Comparison of ENCODE assay signal across 10 cellular contexts in the genomic region with DNA sequence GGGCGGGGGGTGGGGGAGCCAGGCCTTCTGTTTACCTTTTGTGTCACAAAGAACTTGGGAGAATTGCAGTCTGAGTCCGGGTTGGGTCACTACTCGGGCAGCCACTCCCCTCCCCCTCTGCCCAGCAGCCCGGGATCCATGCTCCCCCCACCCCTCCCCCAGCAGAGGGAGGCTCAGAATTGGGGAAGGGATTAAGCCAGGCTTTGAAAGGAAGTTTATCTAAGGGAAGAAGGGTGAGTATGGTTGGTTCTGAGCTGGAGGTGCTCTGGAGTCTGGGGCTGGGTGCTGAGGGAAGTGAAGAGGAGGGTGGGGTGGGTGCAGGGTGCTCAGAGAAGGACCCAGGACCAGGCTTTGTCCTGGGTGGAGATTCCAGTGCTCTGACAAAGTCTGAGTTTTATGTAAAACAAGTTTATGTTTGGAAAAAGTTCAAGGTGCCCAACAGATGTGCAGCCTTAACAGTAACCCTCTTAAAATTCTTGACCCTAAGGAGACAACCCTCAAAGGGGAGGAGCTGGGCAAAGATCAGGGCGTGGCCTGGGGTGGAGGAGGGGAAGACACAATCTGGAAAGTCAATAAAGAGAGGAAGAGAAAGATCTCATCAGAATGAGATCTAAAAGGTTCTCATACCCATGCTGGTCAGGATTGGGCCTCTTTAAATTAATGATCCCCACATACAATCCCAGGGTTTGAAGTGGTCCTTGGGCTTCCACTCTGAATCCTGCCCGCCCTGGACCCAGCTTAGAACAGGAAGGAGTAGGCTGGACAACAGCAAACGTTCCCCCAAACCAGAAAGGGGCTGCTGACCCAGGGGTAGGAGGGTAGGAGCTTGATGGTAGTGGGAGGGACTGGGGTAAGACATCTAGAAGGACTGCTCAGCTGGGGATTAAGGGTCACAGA. TPM values are rescaled to one million over a fixed set of nuclear protein-coding genes. Genes with fewer than 3 reads are reported as not detected.
A peak's percentile ranks its signal among the peaks of the same experiment; 100 is the strongest.
DNase-seq lines count a peak whose midpoint lies in the region; TF ChIP-seq lines count a peak whose summit lies in the region.
"Had no signal": no experiment of that assay in that cellular context is flagged by ENCODE, and none has a peak within 500 bp of the region (broad histone marks: within the 10 kb centered on the region; RNA-seq: fewer than 3 reads in every experiment).

No MANE protein-coding gene starts in this region.

- H3K9me2 ChIP-seq in hepatocyte (replicated peaks; ENCODE audit: insufficient read depth): no peaks in the 10 kb centered on the region

- peak overlapping the region; percentile 54 for H3K27ac Mint-ChIP-seq in MCF 10A (ENCODE audit: low read depth, unreplicated experiment)

- H3K9ac ChIP-seq in mammary epithelial cell (ENCODE audit: insufficient read depth, low read length): no peak overlapping the region

- TF ChIP-seq POLR2A in transverse colon (IDR thresholded peaks at IDR 0.05): no peak

- no peak for TF ChIP-seq EP300 in transverse colon (IDR thresholded peaks at IDR 0.05; ENCODE audit: low read depth)

- H3K4me2 ChIP-seq in mammary epithelial cell (ENCODE audit: insufficient read depth, low read depth, low read length) (no peak overlapping the region), hepatocyte (peak overlapping the region; percentile 39)

- H3K27me3 Mint-ChIP-seq in MCF 10A (ENCODE audit: insufficient read depth, unreplicated experiment): no peaks in the 10 kb centered on the region

- H3K36me3 Mint-ChIP-seq in MCF 10A (ENCODE audit: insufficient read depth, unreplicated experiment): peaks cover 15% of the 10 kb centered on the region

- H2AFZ ChIP-seq in mammary epithelial cell (ENCODE audit: low read depth, low read length) (no peak overlapping the region), hepatocyte (no peak overlapping the region)

- H3K4me3 Mint-ChIP-seq in MCF 10A (ENCODE audit: unreplicated experiment): peak overlapping the region; percentile 15

- H3K79me2 ChIP-seq in mammary epithelial cell (ENCODE audit: insufficient read depth, low read length) (no peaks in the 10 kb centered on the region), hepatocyte (peaks cover 85% of the 10 kb centered on the region)

- no peaks in the 10 kb centered on the region for H3K27me3 ChIP-seq in mammary epithelial cell (ENCODE audit: insufficient read depth, low read length)
- no peaks in the 10 kb centered on the region for H3K27me3 ChIP-seq in SJSA1 (replicated peaks)
- H3K27me3 ChIP-seq in hepatocyte: no peaks in the 10 kb centered on the region
- no peaks in the 10 kb centered on the region for H3K27me3 ChIP-seq in transverse colon
- H3K27me3 ChIP-seq: pancreas had no signal

- intact Hi-C loops in MCF 10A (cut with micrococcal nuclease): no loop called here
- intact Hi-C loops in mammary epithelial cell (cut with micrococcal nuclease): no loop called here
- intact Hi-C loops in transverse colon (cut with DNase I; ENCODE audit: low total_unique reads): no loop called here

- dilution Hi-C loops in mammary epithelial cell (cut with HindIII; ENCODE audit: low sequenced_read_pairs): no loop called here

- H3K4me1 Mint-ChIP-seq in MCF 10A (ENCODE audit: insufficient read depth, unreplicated experiment): peaks cover 37% of the 10 kb centered on the region

- no peaks in the 10 kb centered on the region for H3K36me3 ChIP-seq in mammary epithelial cell (ENCODE audit: insufficient read depth, low read length)
- H3K36me3 ChIP-seq in SJSA1: peaks cover 40% of the 10 kb centered on the region
- no peaks in the 10 kb centered on the region for H3K36me3 ChIP-seq in hepatocyte (replicated peaks; ENCODE audit: insufficient read depth, low read depth)
- no peaks in the 10 kb centered on the region for H3K36me3 ChIP-seq in transverse colon
- H3K36me3 ChIP-seq: pancreas had no signal

- WGBS in mammary epithelial cell (ENCODE audit: low coverage, missing lambda C conversion rate): 59% methylated on average over 3 of the region's 7 CpGs
- WGBS in hepatocyte (ENCODE audit: low lambda C conversion rate, missing lambda C conversion rate): 26% methylated on average over 5 of the region's 7 CpGs
- WGBS in transverse colon (ENCODE audit: low coverage in 1 of 2), 2 donors: 32 to 79% methylated on average over 2 to 7 of the region's 7 CpGs

- in situ Hi-C loops in mammary epithelial cell (cut with MboI; ENCODE audit: low sequenced_read_pairs in 2 of 2) (no loop called here), transverse colon (cut with MboI; ENCODE audit: low pct_ligation_motif_present in 1 of 4, low pct_unique_long_range_greater_than_20kb in 1 of 4, low sequenced_read_pairs in 3 of 4) (loop anchor here in 1 of 4 donors (25.0 kb wide), 1 partner anchor 167 kb away; no protein-coding TSS in a partner anchor)

- TF ChIP-seq CTCF in MCF 10A (IDR thresholded peaks at IDR 0.05; ENCODE audit: unreplicated experiment) (no peak), mammary epithelial cell (conservative IDR thresholded peaks at IDR 0.05 in 1 of 2, IDR thresholded peaks at IDR 0.05 in 1 of 2; ENCODE audit: extremely low read depth in 1 of 2, insufficient read depth in 1 of 2, low read depth in 1 of 2, low read length in 2 of 2) (no peak), hepatocyte (IDR thresholded peaks at IDR 0.05; ENCODE audit: poor library complexity) (no peak), transverse colon (IDR thresholded peaks at IDR 0.05) (no peak)

- H3K4me3 ChIP-seq in mammary epithelial cell (replicated peaks in 1 of 3; ENCODE audit: insufficient read depth in 1 of 3, low read depth in 2 of 3, low read length in 3 of 3) (no peak overlapping the region), SJSA1 (no peak overlapping the region), hepatocyte (no peak overlapping the region), transverse colon (no peak overlapping the region)
- H3K4me3 ChIP-seq: pancreas had no signal

- no peak overlapping the region for H3K27ac ChIP-seq in mammary epithelial cell (ENCODE audit: insufficient read depth, low read depth, low read length)
- H3K27ac ChIP-seq in SJSA1: peak overlapping the region; percentile 23; the same call in 1 of the 2 replicates
- peak overlapping the region; percentile 80 for H3K27ac ChIP-seq in hepatocyte
- H3K27ac ChIP-seq in transverse colon: peak overlapping the region; percentile 41 to 60 (median 56)

- H4K20me1 ChIP-seq in mammary epithelial cell (ENCODE audit: insufficient read depth, low read length) (no peaks in the 10 kb centered on the region), hepatocyte (ENCODE audit: insufficient read depth, poor library complexity, severe bottlenecking) (peaks cover 30% of the 10 kb centered on the region)

- POLR2A ChIA-PET in MCF 10A (lab: Yijun Ruan, JAX): interaction anchor here (0.6 kb wide), 1 partner anchor 106 kb away, joined by 5 read pairs; no protein-coding TSS in a partner anchor

- no TSS peak for BruUV-seq in MCF 10A (replicated peaks; lab: Mats Ljungman, UMichigan)
- BruUV-seq in mammary epithelial cell (replicated peaks; lab: Mats Ljungman, UMichigan): no TSS peak

- H3K4me1 ChIP-seq in mammary epithelial cell (ENCODE audit: insufficient read depth, low read length) (peaks cover 18% of the 10 kb centered on the region), SJSA1 (replicated peaks) (peaks cover 59% of the 10 kb centered on the region), hepatocyte (ENCODE audit: insufficient read depth) (peaks cover 75% of the 10 kb centered on the region), transverse colon (peaks cover 18 to 35% (median 29%) of the 10 kb centered on the region in 4 donors)

- H3K9me3 ChIP-seq in mammary epithelial cell (replicated peaks; ENCODE audit: insufficient read depth, low read length) (no peaks in the 10 kb centered on the region), SJSA1 (replicated peaks) (no peaks in the 10 kb centered on the region), hepatocyte (ENCODE audit: low read depth) (no peaks in the 10 kb centered on the region), transverse colon (no peaks in the 10 kb centered on the region)
- H3K9me3 ChIP-seq: pancreas had no signal

- no peak for DNase-seq in MCF 10A (ENCODE audit: unreplicated experiment)
- DNase-seq in mammary epithelial cell: no peak
- DNase-seq in SJSA1 (ENCODE audit: low read depth in 1 of 2, low spot score in 2 of 2): peak; percentile 47 to 77
- DNase-seq in hepatocyte (ENCODE audit: low spot score): no peak
- peak; percentile 51 for DNase-seq in transverse colon
- DNase-seq in SHP77 (lab: John Stamatoyannopoulos, UW): no peak
- DNase-seq in retina: no peak
- no peak for DNase-seq in cerebellar nuclear complex (lab: John Stamatoyannopoulos, UW)

- CTCF ChIA-PET in MCF 10A (lab: Yijun Ruan, JAX): interaction anchor here (0.6 to 3.8 kb wide), 6 partner anchors 10 to 588 kb away, joined by 3 to 16 read pairs (median 4); no protein-coding TSS in a partner anchor
- CTCF ChIA-PET in mammary epithelial cell (lab: Charles Lee; ENCODE audit: low non-redundant PET): no interaction called here

- no peaks in the 10 kb centered on the region for H3K9me3 Mint-ChIP-seq in MCF 10A (ENCODE audit: unreplicated experiment)

RNA-seq across cellular contexts. Expression of a gene that starts 32.8 kb away (rescaled TPM):
- total RNA-seq in MCF 10A (2022) (16.5 and 18.4 TPM in 2 replicates), mammary epithelial cell (10 to 100 TPM in 1 of 2 donors, 1 to 10 TPM in 1; 5.0 to 19.2 TPM), hepatocyte (18.0 and 24.3 TPM in 2 replicates), transverse colon (10 to 100 TPM; 13.8 to 45.6 (median 17.2) TPM)
- polyA plus RNA-seq in mammary epithelial cell (5.7 TPM), hepatocyte (79.9 and 87.8 TPM in 2 replicates)
- 8.4 TPM for polyA minus RNA-seq in mammary epithelial cell
- 3.9 and 5.1 TPM in 2 replicates for total RNA-seq in SJSA1 (2014; rRNA removed; shearing (Covaris generic))

RNA-seq across cellular contexts. Expression of a gene that starts 59.3 kb away (rescaled TPM):
- total RNA-seq in MCF 10A (2022) (39.1 and 59.1 TPM in 2 replicates), mammary epithelial cell (100 to 1,000 TPM; 137 to 163 TPM), hepatocyte (106 and 115 TPM in 2 replicates), transverse colon (1 to 10 TPM in 2 of 4 donors, not detected in 2; 2.1 to 2.2 TPM)
- polyA plus RNA-seq in mammary epithelial cell (121 TPM), hepatocyte (28.2 and 45.2 TPM in 2 replicates)
- 32.9 TPM for polyA minus RNA-seq in mammary epithelial cell
- not detected in 2 replicates for total RNA-seq in SJSA1 (2014; rRNA removed; shearing (Covaris generic))
- total RNA-seq: activated CD8-positive, alpha-beta memory T cell treated with anti-CD3 and anti-CD28 coated beads for 36 hours had no signal

Comparison
In these comparisons a context has a peak if more than half of its experiments do, and no peak if none do; other contexts are left out.
1. DNase-seq: peak in SJSA1 (2 of 2) and transverse colon (single experiment); none in MCF 10A (single experiment), mammary epithelial cell (single experiment), hepatocyte (single experiment), SHP77 (0 of 2), retina (single experiment) and cerebellar nuclear complex (0 of 2).
2. RNA of a gene that starts 59.3 kb away (total RNA-seq): 137 to 163 TPM in mammary epithelial cell, 106 to 115 TPM in hepatocyte and 39.1 to 59.1 TPM in MCF 10A; 2.1 to 2.2 TPM in transverse colon and not detected in SJSA1; every median in the first group is over 10 times any median in the second.